Comparison of ENCODE assay signal across 23 cellular contexts in genomic region chrX:34849371-34849770, GRCh38.
DNase-seq lines count a peak whose midpoint lies in the region; ATAC-seq, FAIRE-seq and TF ChIP-seq lines count a peak whose summit lies in the region.
"Had no signal": no experiment of that assay in that cellular context is flagged by ENCODE, and none has a peak within 500 bp of the region (broad histone marks: within the 10 kb centered on the region; RNA-seq: fewer than 3 reads in every experiment).

No MANE protein-coding gene starts in this region.

- H3K27me3 ChIP-seq in bronchial epithelial cell (ENCODE audit: control insufficient read depth, insufficient read depth, low read length) (no peaks in the 10 kb centered on the region), brain microvascular endothelial cell (replicated peaks) (no peaks in the 10 kb centered on the region)
- H3K27me3 ChIP-seq: pancreas, right lobe of liver had no signal

- in situ Hi-C loops in brain microvascular endothelial cell (cut with HindIII; ENCODE audit: low pct_ligation_motif_present, low sequenced_read_pairs), result no loop called here

- H3K36me3 ChIP-seq in bronchial epithelial cell (ENCODE audit: control insufficient read depth, insufficient read depth, low read length) (no peaks in the 10 kb centered on the region), brain microvascular endothelial cell (replicated peaks) (no peaks in the 10 kb centered on the region)
- H3K36me3 ChIP-seq: pancreas, right lobe of liver had no signal

- peak; percentile 29 for DNase-seq in AG09309 (ENCODE audit: low read depth)
- peak; percentile 18 for DNase-seq in H4 (ENCODE audit: low spot score)
- peak; percentile 7 for DNase-seq in bronchial epithelial cell (ENCODE audit: low read depth)
- peak; percentile 62 for DNase-seq in iris pigment epithelial cell (ENCODE audit: low read depth)
- DNase-seq in mucosa of gallbladder (ENCODE audit: low spot score), result no peak
- DNase-seq in Kasumi-1 (lab: John Stamatoyannopoulos, UW), result no peak
- DNase-seq in brain microvascular endothelial cell, result no peak
- DNase-seq: ACHN; activated CD4-positive, alpha-beta T cell treated with anti-CD3 and anti-CD28 coated beads for 48 hours; caudate nucleus; CD4-positive, alpha-beta memory T cell; DMS153; dorsolateral prefrontal cortex; NCI-H1436 treated with DMSO at 0.1 percent for 48 hours; NCI-H510A treated with DMSO at 0.1 percent for 48 hours; pancreas; right lobe of liver; Right ventricle myocardium superior had no signal

- no peak for ATAC-seq in GM21717 (IDR thresholded peaks at IDR 0.05; ENCODE audit: unreplicated experiment)
- ATAC-seq: activated T-helper 17 cell treated with anti-CD3 and anti-CD28 coated beads, Interleukin-2, amount 50 U/mL, for 72 hours; left lobe of liver; natural killer cell treated with Interleukin-12 subunit alpha and Interleukin-12 subunit beta and Interleukin-15 and Interleukin-18, amount 100 ng/mL, for 72 hours; pancreas; right lobe of liver had no signal

- TF ChIP-seq CTCF in AG09309 (IDR thresholded peaks at IDR 0.05; ENCODE audit: control insufficient read depth, insufficient read depth, low read depth, low read length, missing control alignments) (no peak), bronchial epithelial cell (IDR thresholded peaks at IDR 0.05; ENCODE audit: insufficient read depth, low read length, severe bottlenecking) (no peak), brain microvascular endothelial cell (IDR thresholded peaks at IDR 0.05; ENCODE audit: low read depth, low read length, missing control alignments) (no peak)

- H3K4me3 ChIP-seq in AG09309 (ENCODE audit: control insufficient read depth, low read depth, low read length) (no peak overlapping the region), bronchial epithelial cell (ENCODE audit: low read depth, low read length) (no peak overlapping the region), brain microvascular endothelial cell (ENCODE audit: low read depth, low read length) (no peak overlapping the region)
- H3K4me3 ChIP-seq: dorsolateral prefrontal cortex, pancreas, right lobe of liver had no signal

- no peak for FAIRE-seq in bronchial epithelial cell (lab: Jason Lieb, UNC)

- H3K27ac ChIP-seq in brain microvascular endothelial cell, result no peak overlapping the region
- H3K27ac ChIP-seq: dorsolateral prefrontal cortex, epithelial cell of prostate, pancreas, right lobe of liver had no signal

Comparison
In these comparisons a context has a peak if more than half of its experiments do, and no peak if none do; other contexts are left out.
1. DNase-seq: peak in AG09309 (single experiment), H4 (single experiment), bronchial epithelial cell (single experiment) and iris pigment epithelial cell (single experiment); none in mucosa of gallbladder (single experiment), Kasumi-1 (0 of 2) and brain microvascular endothelial cell (single experiment).